ENCODE assay signal across 8 cellular contexts in genomic region chr18:6521804-6522418, GRCh38.
DNase-seq lines count a peak whose midpoint lies in the region; ATAC-seq and TF ChIP-seq lines count a peak whose summit lies in the region.

No MANE protein-coding gene starts in this region.

- peak; percentile 70 for ATAC-seq in HG03159 (IDR thresholded peaks at IDR 0.05; ENCODE audit: unreplicated experiment)
- no peak for ATAC-seq in GM19328 (IDR thresholded peaks at IDR 0.05; ENCODE audit: unreplicated experiment)
- no peak for ATAC-seq in HG03095 (IDR thresholded peaks at IDR 0.05; ENCODE audit: unreplicated experiment)

- DNase-seq in ACHN: peak; percentile 61
- peak; percentile 48 for DNase-seq in EL
- DNase-seq in RWPE1 (ENCODE audit: low spot score): no peak
- peak; percentile 41 for DNase-seq in fibroblast of the conjunctiva (ENCODE audit: low read depth)
- peak; percentile 7 for DNase-seq in stromal cell of bone marrow (ENCODE audit: low read depth)

- POLR2A ChIA-PET in RWPE1 (lab: Yijun Ruan, JAX; ENCODE audit: low non-redundant PET): no interaction called here

- in situ Hi-C loops in ACHN (cut with HindIII; ENCODE audit: low pct_ligation_motif_present, low pct_unique_long_range_greater_than_20kb, low sequenced_read_pairs): no loop called here

- no peak overlapping the region for H3K27ac ChIP-seq in RWPE1

- CTCF ChIA-PET in RWPE1 (lab: Yijun Ruan, JAX): interaction anchor here (0.6 to 0.8 kb wide), 3 partner anchors 210 to 998 kb away, joined by 4 to 6 read pairs (median 5); no protein-coding TSS in a partner anchor

- TF ChIP-seq CTCF in RWPE1 (conservative IDR thresholded peaks at IDR 0.05; ENCODE audit: low read depth): peak; percentile 44
